Comparison of ENCODE assay signal across 16 cellular contexts in the genomic region with DNA sequence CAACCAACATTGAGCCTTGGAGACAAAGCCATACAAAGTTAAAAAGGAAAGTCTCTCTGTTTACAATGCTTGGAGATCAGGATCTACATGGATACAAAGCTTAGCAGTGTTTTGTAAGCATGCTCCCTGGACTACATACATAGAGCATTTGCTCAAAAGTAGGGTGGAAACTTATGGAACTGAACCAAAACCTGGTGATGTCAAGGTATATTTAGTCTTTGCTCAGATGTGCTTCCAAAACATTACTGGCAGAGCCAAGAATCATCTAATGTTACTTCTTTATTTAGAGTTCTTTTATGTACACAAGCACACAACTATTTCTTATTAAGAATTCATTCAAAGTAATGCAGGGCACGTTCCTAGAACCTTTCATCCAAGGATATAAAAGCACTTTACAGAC.
A peak's percentile ranks its signal among the peaks of the same experiment; 100 is the strongest.
DNase-seq lines count a peak whose midpoint lies in the region; ATAC-seq and TF ChIP-seq lines count a peak whose summit lies in the region.
"Had no signal": no experiment of that assay in that cellular context is flagged by ENCODE, and none has a peak within 500 bp of the region (broad histone marks: within the 10 kb centered on the region; RNA-seq: fewer than 3 reads in every experiment).

No MANE protein-coding gene starts in this region.

- H2AFZ ChIP-seq in hepatocyte: no peak overlapping the region
- H2AFZ ChIP-seq: GM23338 had no signal

- intact Hi-C loops in prostate gland (cut with DNase I): no loop called here

- H3K4me3 ChIP-seq in hepatocyte (no peak overlapping the region), prostate gland (no peak overlapping the region), suprapubic skin (no peak overlapping the region)
- H3K4me3 ChIP-seq: GM23338 had no signal

- ATAC-seq in GM18861 (IDR thresholded peaks at IDR 0.05; ENCODE audit: unreplicated experiment): no peak
- ATAC-seq: HCT116 had no signal

- no peaks in the 10 kb centered on the region for H3K9me2 ChIP-seq in hepatocyte (replicated peaks; ENCODE audit: insufficient read depth)

- TF ChIP-seq POLR2A in prostate gland (IDR thresholded peaks at IDR 0.05) (no peak), suprapubic skin (IDR thresholded peaks at IDR 0.05) (no peak)

- no peaks in the 10 kb centered on the region for H4K20me1 ChIP-seq in hepatocyte (ENCODE audit: insufficient read depth, poor library complexity, severe bottlenecking)

- H3K36me3 ChIP-seq in hepatocyte (replicated peaks; ENCODE audit: insufficient read depth, low read depth) (no peaks in the 10 kb centered on the region), prostate gland (no peaks in the 10 kb centered on the region), suprapubic skin (no peaks in the 10 kb centered on the region)

- no peaks in the 10 kb centered on the region for H3K4me1 ChIP-seq in hepatocyte (ENCODE audit: insufficient read depth)
- H3K4me1 ChIP-seq in prostate gland (replicated peaks): no peaks in the 10 kb centered on the region
- peaks cover 10% of the 10 kb centered on the region for H3K4me1 ChIP-seq in suprapubic skin

- H3K27me3 ChIP-seq in hepatocyte (no peaks in the 10 kb centered on the region), prostate gland (replicated peaks; ENCODE audit: insufficient read depth) (no peaks in the 10 kb centered on the region), suprapubic skin (no peaks in the 10 kb centered on the region)

- no peak overlapping the region for H3K4me2 ChIP-seq in hepatocyte
- H3K4me2 ChIP-seq: GM23338 had no signal

- peak; percentile 11 for DNase-seq in hepatocyte (ENCODE audit: low spot score)
- peak; percentile 10 for DNase-seq in prostate gland (ENCODE audit: low spot score)
- no peak for DNase-seq in suprapubic skin (ENCODE audit: low spot score in 2 of 2)
- no peak for DNase-seq in SW480 (ENCODE audit: low spot score)
- DNase-seq in NCI-H82 treated with DMSO at 0.1 percent for 48 hours (lab: John Stamatoyannopoulos, UW; ENCODE audit: unreplicated experiment): no peak
- DNase-seq: C1 segment of cervical spinal cord; Calu3; CD4-positive, alpha-beta memory T cell; COR-L47; DMS53; DMS79 treated with DMSO at 0.1 percent for 48 hours; GF-D8; H9 had no signal

- WGBS in hepatocyte (ENCODE audit: low lambda C conversion rate, missing lambda C conversion rate): 62% methylated on average over 1 of the region's 1 CpG
- 17% methylated on average over 1 of the region's 1 CpG for WGBS in prostate gland
- 28% methylated on average over 1 of the region's 1 CpG for WGBS in suprapubic skin

- H3K9me3 ChIP-seq in hepatocyte (ENCODE audit: low read depth) (no peaks in the 10 kb centered on the region), prostate gland (no peaks in the 10 kb centered on the region), suprapubic skin (no peaks in the 10 kb centered on the region)

- no peaks in the 10 kb centered on the region for H3K79me2 ChIP-seq in hepatocyte

- TF ChIP-seq CTCF in hepatocyte (IDR thresholded peaks at IDR 0.05; ENCODE audit: poor library complexity) (no peak), prostate gland (IDR thresholded peaks at IDR 0.05) (no peak), suprapubic skin (IDR thresholded peaks at IDR 0.05) (no peak)

- H3K27ac ChIP-seq in hepatocyte (no peak overlapping the region), prostate gland (no peak overlapping the region), suprapubic skin (peak overlapping the region; percentile 24)

- no peak for TF ChIP-seq EP300 in suprapubic skin (IDR thresholded peaks at IDR 0.05)

Comparison
In these comparisons a context has a peak if more than half of its experiments do, and no peak if none do; other contexts are left out.
1. DNase-seq: peak in hepatocyte (single experiment) and prostate gland (single experiment); none in suprapubic skin (0 of 2), SW480 (single experiment) and NCI-H82 treated with DMSO at 0.1 percent for 48 hours (single experiment).